ENCODE assay signal across 16 cellular contexts in the genomic region with DNA sequence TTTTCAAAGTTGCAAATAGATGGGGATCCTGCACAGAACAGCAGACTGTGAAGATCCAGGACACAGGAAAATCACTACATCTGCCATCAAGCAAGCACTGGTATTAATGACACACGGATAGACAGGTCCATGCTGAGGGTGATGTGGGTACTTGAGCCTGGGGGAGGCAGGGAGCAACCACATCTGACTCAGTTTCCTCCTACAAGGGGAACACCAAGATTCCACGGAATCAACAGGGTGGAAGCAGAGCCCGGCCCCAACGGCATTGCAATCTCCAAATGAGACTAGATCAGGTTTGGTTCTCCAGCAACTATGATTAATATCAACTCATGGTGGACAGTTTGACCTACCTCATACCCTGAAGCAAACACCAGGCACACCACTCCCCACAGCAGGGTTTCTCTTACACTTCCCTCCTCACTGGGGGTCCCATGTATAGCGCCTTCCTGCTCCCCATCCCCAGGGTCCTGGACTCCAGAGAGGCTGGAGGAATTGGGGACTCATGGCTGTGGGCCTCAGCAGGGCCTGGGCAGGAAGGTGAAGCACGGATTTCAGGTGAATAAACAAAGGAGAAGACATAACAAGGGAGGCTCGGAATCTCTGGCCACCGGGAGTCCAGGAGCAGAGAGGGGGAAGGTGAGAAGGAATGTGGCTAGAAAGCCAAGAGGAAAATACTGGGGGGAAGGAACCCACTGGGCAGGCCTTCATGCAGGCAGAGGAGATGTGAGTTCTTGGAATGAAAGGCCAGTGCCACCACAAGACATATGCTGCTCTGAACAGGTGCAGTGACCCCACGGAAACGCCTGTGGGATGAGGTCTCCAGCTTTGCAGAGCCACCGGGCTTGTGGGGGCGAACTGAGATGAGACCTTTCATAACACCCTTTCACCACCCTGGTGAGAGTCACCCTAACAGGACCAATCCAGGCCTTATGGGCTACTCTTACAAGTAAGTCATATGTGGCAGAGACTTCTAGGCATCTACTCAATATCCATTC. TPM values are rescaled to one million over a fixed set of nuclear protein-coding genes. Genes with fewer than 3 reads are reported as not detected.
A peak's percentile ranks its signal among the peaks of the same experiment; 100 is the strongest.
DNase-seq lines count a peak whose midpoint lies in the region; ATAC-seq and TF ChIP-seq lines count a peak whose summit lies in the region.
"Had no signal": no experiment of that assay in that cellular context is flagged by ENCODE, and none has a peak within 500 bp of the region (broad histone marks: within the 10 kb centered on the region; RNA-seq: fewer than 3 reads in every experiment).

No MANE protein-coding gene starts in this region.

- H3K4ac ChIP-seq in IMR-90 (ENCODE audit: low read depth, low read length) = no peak overlapping the region

- peak overlapping the region; percentile 78 for H3K27ac Mint-ChIP-seq in activated CD4-positive, alpha-beta T cell treated with anti-CD3 and anti-CD28 coated beads, Interleukin-2, amount 10 ng/mL, durations not matched to agents 7 days and 5 days
- no peak overlapping the region for H3K27ac Mint-ChIP-seq in chondrocyte (ENCODE audit: unreplicated experiment)

- no peaks in the 10 kb centered on the region for H3K79me1 ChIP-seq in IMR-90 (ENCODE audit: low read depth in 1 of 2, low read length in 2 of 2)

- H3K27me3 Mint-ChIP-seq in activated CD4-positive, alpha-beta T cell treated with anti-CD3 and anti-CD28 coated beads, Interleukin-2, amount 10 ng/mL, durations not matched to agents 7 days and 5 days = no peaks in the 10 kb centered on the region
- H3K27me3 Mint-ChIP-seq in chondrocyte (ENCODE audit: low read depth) = peaks cover 18% of the 10 kb centered on the region

- no peak overlapping the region for H2AK5ac ChIP-seq in IMR-90 (ENCODE audit: low read depth, low read length)

- no peak overlapping the region for H4K8ac ChIP-seq in IMR-90 (ENCODE audit: low read depth in 2 of 2, low read length in 2 of 2)

- H3K4me2 ChIP-seq in IMR-90 (ENCODE audit: low read depth, low read length) = no peak overlapping the region
- H3K4me2 ChIP-seq: A549 had no signal

- CTCF ChIA-PET in activated CD4-positive, alpha-beta T cell treated with anti-CD3 and anti-CD28 coated beads, Interleukin-2, amount 10 ng/mL, durations not matched to agents 7 days and 5 days (lab: Charles Lee) = interaction anchor here (1.3 kb wide), 1 partner anchor 13 kb away, joined by 4 read pairs; no protein-coding TSS in a partner anchor
- CTCF ChIA-PET in IMR-90 (lab: Yijun Ruan, JAX) = no interaction called here

- peaks cover 90% of the 10 kb centered on the region for H3K4me1 Mint-ChIP-seq in activated CD4-positive, alpha-beta T cell treated with anti-CD3 and anti-CD28 coated beads, Interleukin-2, amount 10 ng/mL, durations not matched to agents 7 days and 5 days
- peaks cover 8% of the 10 kb centered on the region for H3K4me1 Mint-ChIP-seq in chondrocyte (ENCODE audit: low read depth)

- H2BK20ac ChIP-seq in IMR-90 (ENCODE audit: low read depth, low read length) = no peak overlapping the region

- POLR2A ChIA-PET in activated CD4-positive, alpha-beta T cell treated with anti-CD3 and anti-CD28 coated beads, Interleukin-2, amount 10 ng/mL, durations not matched to agents 7 days and 5 days (lab: Charles Lee) = no interaction called here
- POLR2A ChIA-PET in IMR-90 (lab: Charles Lee; ENCODE audit: unreplicated experiment) = no interaction called here

- no peaks in the 10 kb centered on the region for H4K20me1 ChIP-seq in IMR-90 (ENCODE audit: insufficient read depth, low read length)

- no peaks in the 10 kb centered on the region for H3K36me3 ChIP-seq in IMR-90 (ENCODE audit: control insufficient read depth, insufficient read depth, low read length)
- peaks cover 100% of the 10 kb centered on the region for H3K36me3 ChIP-seq in neutrophil
- H3K36me3 ChIP-seq: vagina had no signal

- DNase-seq in activated CD4-positive, alpha-beta T cell treated with anti-CD3 and anti-CD28 coated beads, Interleukin-2, amount 10 ng/mL, durations not matched to agents 7 days and 5 days = no peak
- DNase-seq in activated CD4-positive, alpha-beta T cell treated with anti-CD3 and anti-CD28 coated beads for 48 hours = no peak
- DNase-seq in IMR-90 (no peak), coronary artery (ENCODE audit: low spot score) (peak; percentile 46), NCI-H2171 treated with DMSO at 0.1 percent for 48 hours (lab: John Stamatoyannopoulos, UW) (no peak), chondrocyte (ENCODE audit: low spot score) (no peak), GM13977 (ENCODE audit: low spot score) (no peak)
- DNase-seq: mammary epithelial cell, NCI-H146 had no signal

- intact Hi-C loops in IMR-90 (cut with micrococcal nuclease) = loop anchor here (10.0 kb wide), 1 partner anchor 628 kb away; no protein-coding TSS in a partner anchor

- TF ChIP-seq CTCF in IMR-90 (conservative IDR thresholded peaks at IDR 0.05; ENCODE audit: low read depth, low read length) (no peak), coronary artery (IDR thresholded peaks at IDR 0.05) (no peak), neutrophil (IDR thresholded peaks at IDR 0.05) (no peak), chondrocyte (IDR thresholded peaks at IDR 0.05) (no peak), GM13977 (IDR thresholded peaks at IDR 0.05; ENCODE audit: extremely low read depth, insufficient read depth, missing control alignments) (no peak)

- H3K27me3 ChIP-seq in IMR-90 (ENCODE audit: control insufficient read depth, insufficient read depth, low read length) (no peaks in the 10 kb centered on the region; the same call in 1 of the 2 replicates), neutrophil (no peaks in the 10 kb centered on the region)
- H3K27me3 ChIP-seq: vagina had no signal

- H3K36me3 Mint-ChIP-seq in activated CD4-positive, alpha-beta T cell treated with anti-CD3 and anti-CD28 coated beads, Interleukin-2, amount 10 ng/mL, durations not matched to agents 7 days and 5 days (ENCODE audit: low read depth) = peaks cover 81% of the 10 kb centered on the region
- no peaks in the 10 kb centered on the region for H3K36me3 Mint-ChIP-seq in chondrocyte (ENCODE audit: low read depth)

- H3K9ac ChIP-seq in IMR-90 (ENCODE audit: low read depth, low read length) = no peak overlapping the region

- H3K9me1 ChIP-seq in IMR-90 (ENCODE audit: insufficient read depth, low read length) = no peaks in the 10 kb centered on the region

- in situ Hi-C loops in IMR-90 (cut with MboI; ENCODE audit: low sequenced_read_pairs) (no loop called here), GM13977 (cut with MboI; ENCODE audit: low pct_unique_long_range_greater_than_20kb, low sequenced_read_pairs, unreplicated experiment) (no loop called here)

- dilution Hi-C loops in IMR-90 (cut with HindIII; ENCODE audit: low sequenced_read_pairs, unreplicated experiment) = no loop called here

- BruUV-seq in IMR-90 (replicated peaks; lab: Mats Ljungman, UMichigan) = no TSS peak

- H3K4me3 ChIP-seq in IMR-90 (ENCODE audit: insufficient read depth, low read depth, low read length) (no peak overlapping the region), coronary artery (no peak overlapping the region), neutrophil (ENCODE audit: low read depth in 1 of 2, low read length in 1 of 2) (no peak overlapping the region)
- H3K4me3 ChIP-seq: A549, vagina had no signal

- H2BK5ac ChIP-seq in IMR-90 (ENCODE audit: low read depth, low read length, poor library complexity, severe bottlenecking) = no peak overlapping the region

- no peak overlapping the region for H2BK15ac ChIP-seq in IMR-90 (ENCODE audit: low read depth, low read length)

- H3K27ac ChIP-seq in IMR-90 (ENCODE audit: insufficient read depth, low read length) = no peak overlapping the region
- no peak overlapping the region for H3K27ac ChIP-seq in coronary artery
- H3K27ac ChIP-seq in neutrophil = peak overlapping the region; percentile 74
- H3K27ac ChIP-seq: A549, vagina had no signal

- no peaks in the 10 kb centered on the region for H3K9me3 Mint-ChIP-seq in activated CD4-positive, alpha-beta T cell treated with anti-CD3 and anti-CD28 coated beads, Interleukin-2, amount 10 ng/mL, durations not matched to agents 7 days and 5 days
- H3K9me3 Mint-ChIP-seq in chondrocyte (ENCODE audit: low read depth) = no peaks in the 10 kb centered on the region
- H3K9me3 Mint-ChIP-seq: neural crest cell had no signal

- H3K23ac ChIP-seq in IMR-90 (ENCODE audit: low read depth, low read length) = no peak overlapping the region

- no peak overlapping the region for H3K56ac ChIP-seq in IMR-90 (ENCODE audit: extremely low read depth, insufficient read depth, low read length)

- no peaks in the 10 kb centered on the region for H3K9me3 ChIP-seq in IMR-90 (ENCODE audit: control insufficient read depth, insufficient read depth, low read length)
- H3K9me3 ChIP-seq in neutrophil = no peaks in the 10 kb centered on the region
- H3K9me3 ChIP-seq: A549, vagina had no signal

- no peak overlapping the region for H2BK120ac ChIP-seq in IMR-90 (ENCODE audit: low read depth, low read length)

- H3K4me1 ChIP-seq in IMR-90 (ENCODE audit: control insufficient read depth, insufficient read depth, low read length) = no peaks in the 10 kb centered on the region
- H3K4me1 ChIP-seq in neutrophil (ENCODE audit: control insufficient read depth in 1 of 2, insufficient read depth in 1 of 2, low read depth in 1 of 2, low read length in 1 of 2) = peaks cover 32% of the 10 kb centered on the region in 2 experiments
- H3K4me1 ChIP-seq: A549, vagina had no signal

- H3K18ac ChIP-seq in IMR-90 (ENCODE audit: low read depth, low read length) = no peak overlapping the region

- no peak for TF ChIP-seq RAD21 in IMR-90 (IDR thresholded peaks at IDR 0.05; ENCODE audit: low read length)

- 25% methylated on average over 2 of the region's 12 CpGs; no CpG with 5 or more reads in 1 of the 2 experiments for WGBS in IMR-90 (ENCODE audit: extremely low coverage in 2 of 2, insufficient read length in 1 of 2), 2 experiments

- no peak overlapping the region for H4K5ac ChIP-seq in IMR-90 (ENCODE audit: low read depth, low read length)

- TF ChIP-seq POLR2A in IMR-90 (IDR thresholded peaks at IDR 0.05; ENCODE audit: low read depth, low read length) = no peak

- H3K14ac ChIP-seq in IMR-90 (replicated peaks; ENCODE audit: low read depth, low read length) = no peak overlapping the region

- no peak overlapping the region for H4K91ac ChIP-seq in IMR-90 (ENCODE audit: insufficient read depth, low read depth, low read length)

- peak overlapping the region; percentile 69 for H2AK9ac ChIP-seq in IMR-90 (replicated peaks; ENCODE audit: low read depth, low read length, poor library complexity)

- ATAC-seq in IMR-90 (ENCODE audit: low read depth) = no peak
- ATAC-seq: A549, SK-N-SH treated with all-trans-retinoic acid at 6 μM for 48 hours had no signal

- H2AFZ ChIP-seq in IMR-90 (replicated peaks; ENCODE audit: low read length, poor library complexity) = no peak overlapping the region

- no peak overlapping the region for H3K4me3 Mint-ChIP-seq in activated CD4-positive, alpha-beta T cell treated with anti-CD3 and anti-CD28 coated beads, Interleukin-2, amount 10 ng/mL, durations not matched to agents 7 days and 5 days
- H3K4me3 Mint-ChIP-seq in chondrocyte (ENCODE audit: unreplicated experiment) = no peak overlapping the region
- H3K4me3 Mint-ChIP-seq: neural crest cell had no signal

RNA-seq across cellular contexts. Expression of a gene that starts 29.5 kb away (rescaled TPM):
- total RNA-seq in activated CD4-positive, alpha-beta T cell treated with anti-CD3 and anti-CD28 coated beads, Interleukin-2, amount 10 ng/mL, durations not matched to agents 7 days and 5 days = 1 to 10 TPM; 6.2 to 7.1 TPM
- not detected in 2 replicates for total RNA-seq in IMR-90 (2012; rRNA removed)
- not detected in 2 replicates for polyA plus RNA-seq in IMR-90 (2012; rRNA removed)
- polyA plus RNA-seq in IMR-90 (2012; cell fraction: cytosol; rRNA removed) = not detected in 2 replicates
- not detected in 2 replicates for polyA plus RNA-seq in IMR-90 (2012; cell fraction: nucleus; rRNA removed; ENCODE audit: low replicate concordance)
- not detected in 3 replicates for total RNA-seq in chondrocyte
- total RNA-seq: neural crest cell, renal cortical epithelial cell, RPMI7951 had no signal
- polyA plus RNA-seq: A549 had no signal
